ENCODE assay signal across 28 cellular contexts in genomic region chr4:146123231-146123630, GRCh38. TPM values are rescaled to one million over a fixed set of nuclear protein-coding genes. Genes with fewer than 3 reads are reported as not detected.
DNase-seq lines count a peak whose midpoint lies in the region; ATAC-seq and TF ChIP-seq lines count a peak whose summit lies in the region.
"Had no signal": no experiment of that assay in that cellular context is flagged by ENCODE, and none has a peak within 500 bp of the region (broad histone marks: within the 10 kb centered on the region; RNA-seq: fewer than 3 reads in every experiment).

No MANE protein-coding gene starts in this region.

- peak overlapping the region; percentile 52 for H2AFZ ChIP-seq in OCI-LY3 (ENCODE audit: low read depth, low read length)

- H3K4me3 Mint-ChIP-seq in HFFc6: no peak overlapping the region
- no peak overlapping the region for H3K4me3 Mint-ChIP-seq in Calu3 (ENCODE audit: low read depth, unreplicated experiment)
- H3K4me3 Mint-ChIP-seq: activated CD4-positive, alpha-beta T cell treated with anti-CD3 and anti-CD28 coated beads, Interleukin-2, amount 10 ng/mL, durations not matched to agents 7 days and 5 days; endodermal cell; naive thymus-derived CD4-positive, alpha-beta T cell had no signal

- H3K27me3 Mint-ChIP-seq in HFFc6 (ENCODE audit: insufficient read depth) (peaks cover 7% of the 10 kb centered on the region), Calu3 (ENCODE audit: unreplicated experiment) (no peaks in the 10 kb centered on the region)

- no peak overlapping the region for H3K27ac ChIP-seq in OCI-LY3 (ENCODE audit: low read length)
- H3K27ac ChIP-seq: A549, ascending aorta, esophagus muscularis mucosa, gastroesophageal sphincter, KMS-11, skin epidermis, upper lobe of left lung, VCaP had no signal

- H3K36me3 Mint-ChIP-seq in HFFc6 (ENCODE audit: low read depth) (no peaks in the 10 kb centered on the region), Calu3 (ENCODE audit: insufficient read depth, unreplicated experiment) (no peaks in the 10 kb centered on the region)
- H3K36me3 Mint-ChIP-seq: activated naive CD4-positive, alpha-beta T cell treated with anti-CD3 and anti-CD28 coated beads, Interleukin-2, amount 50 U/mL, for 72 hours had no signal

- peaks cover 11% of the 10 kb centered on the region; the same call in 1 of the 2 replicates for H3K27me3 ChIP-seq in OCI-LY3 (ENCODE audit: low read depth, low read length)
- H3K27me3 ChIP-seq: ascending aorta, esophagus muscularis mucosa, gastroesophageal sphincter, upper lobe of left lung had no signal

- ATAC-seq in GM18867 (IDR thresholded peaks at IDR 0.05; ENCODE audit: unreplicated experiment): peak; percentile 36
- ATAC-seq: A549; gastroesophageal sphincter; left ventricle myocardium superior; naive thymus-derived CD4-positive, alpha-beta T cell had no signal

- 0 out of 2 replicates have a peak overlapping the region, but pooled peaks have one; percentile 0 for H3K9ac ChIP-seq in OCI-LY3 (ENCODE audit: low read length)
- H3K9ac ChIP-seq: KMS-11 had no signal

- CTCF ChIA-PET in Calu3 (lab: Charles Lee): interaction anchor here (0.6 kb wide), 1 partner anchor 187 kb away, joined by 3 read pairs; no protein-coding TSS in a partner anchor

- no peak for TF ChIP-seq CTCF in HFFc6 (IDR thresholded peaks at IDR 0.05)
- no peak for TF ChIP-seq CTCF in OCI-LY3 (IDR thresholded peaks at IDR 0.05; ENCODE audit: low read depth, low read length)
- TF ChIP-seq CTCF in Calu3 (IDR thresholded peaks at IDR 0.05; ENCODE audit: unreplicated experiment): no peak

- H3K4me1 ChIP-seq in OCI-LY3 (ENCODE audit: low read length): peaks cover 22% of the 10 kb centered on the region
- H3K4me1 ChIP-seq: A549, ascending aorta, esophagus muscularis mucosa, gastroesophageal sphincter, upper lobe of left lung had no signal

- no TSS peak for BruUV-seq in Calu3 (replicated peaks; lab: Mats Ljungman, UMichigan)

- no peaks in the 10 kb centered on the region for H3K79me2 ChIP-seq in OCI-LY3 (ENCODE audit: low read length)

- no peaks in the 10 kb centered on the region for H4K20me1 ChIP-seq in OCI-LY3 (ENCODE audit: insufficient read depth, low read length)

- H3K27ac Mint-ChIP-seq in HFFc6 (no peak overlapping the region), Calu3 (ENCODE audit: unreplicated experiment) (no peak overlapping the region)
- H3K27ac Mint-ChIP-seq: activated CD4-positive, alpha-beta T cell treated with anti-CD3 and anti-CD28 coated beads, Interleukin-2, amount 10 ng/mL, durations not matched to agents 7 days and 5 days; activated naive CD4-positive, alpha-beta T cell treated with anti-CD3 and anti-CD28 coated beads, Interleukin-2, amount 50 U/mL, for 72 hours; endodermal cell; naive thymus-derived CD4-positive, alpha-beta T cell had no signal

- peak overlapping the region; percentile 51 for H3K4me2 ChIP-seq in OCI-LY3 (ENCODE audit: low read length)
- H3K4me2 ChIP-seq: A549, KMS-11 had no signal

- peak; percentile 33 for DNase-seq in EL
- DNase-seq in HFFc6: peak; percentile 8
- DNase-seq in stimulated activated naive CD4-positive, alpha-beta T cell treated with Interleukin-2 at 50 U/mL for 16 hours (lab: John Stamatoyannopoulos, UW): no peak
- DNase-seq in NCI-H748 treated with DMSO at 0.1 percent for 48 hours (lab: John Stamatoyannopoulos, UW): no peak
- DNase-seq in Calu3: no peak
- no peak for DNase-seq in stimulated activated CD4-positive, alpha-beta T cell treated with anti-CD3 and anti-CD28 coated beads, Interleukin-1b, Interleukin-23, amount 100 ng/mL, for 48 hours
- DNase-seq: activated CD4-positive, alpha-beta T cell treated with anti-CD3 and anti-CD28 coated beads, Interleukin-2, amount 10 ng/mL, durations not matched to agents 7 days and 5 days; DND-41; endodermal cell; islet precursor cell; left ventricle myocardium superior; naive thymus-derived CD4-positive, alpha-beta T cell; NCI-H2171; NCI-H524; occipital lobe; RPMI8226; substantia nigra; upper lobe of left lung had no signal

- no peaks in the 10 kb centered on the region for H3K36me3 ChIP-seq in OCI-LY3 (replicated peaks; ENCODE audit: low read depth, low read length)
- H3K36me3 ChIP-seq: ascending aorta, esophagus muscularis mucosa, gastroesophageal sphincter, upper lobe of left lung had no signal

- no peaks in the 10 kb centered on the region for H3K9me3 Mint-ChIP-seq in HFFc6
- H3K9me3 Mint-ChIP-seq in Calu3 (ENCODE audit: low read depth, unreplicated experiment): no peaks in the 10 kb centered on the region
- H3K9me3 Mint-ChIP-seq: activated CD4-positive, alpha-beta T cell treated with anti-CD3 and anti-CD28 coated beads, Interleukin-2, amount 10 ng/mL, durations not matched to agents 7 days and 5 days; endodermal cell had no signal

- no peaks in the 10 kb centered on the region for H3K9me3 ChIP-seq in OCI-LY3 (ENCODE audit: insufficient read depth, low read length)
- H3K9me3 ChIP-seq: A549, ascending aorta, esophagus muscularis mucosa, upper lobe of left lung had no signal

- intact Hi-C loops in Calu3 (cut with micrococcal nuclease; ENCODE audit: unreplicated experiment): no loop called here

- H3K4me1 Mint-ChIP-seq in HFFc6 (ENCODE audit: low read depth): peaks cover 8% of the 10 kb centered on the region; the same call in 1 of the 2 replicates
- H3K4me1 Mint-ChIP-seq in Calu3 (ENCODE audit: low read depth, unreplicated experiment): no peaks in the 10 kb centered on the region
- H3K4me1 Mint-ChIP-seq: activated CD4-positive, alpha-beta T cell treated with anti-CD3 and anti-CD28 coated beads, Interleukin-2, amount 10 ng/mL, durations not matched to agents 7 days and 5 days; endodermal cell; naive thymus-derived CD4-positive, alpha-beta T cell had no signal

- H3K4me3 ChIP-seq in OCI-LY3 (ENCODE audit: low read length): peak overlapping the region; percentile 15
- H3K4me3 ChIP-seq: A549, ascending aorta, esophagus muscularis mucosa, gastroesophageal sphincter, skin epidermis, upper lobe of left lung had no signal

RNA-seq across cellular contexts. Expression of gene LSM6, which starts 52.3 kb away (rescaled TPM):
- total RNA-seq in HFFc6 (2021; fragmentation: NEBNext Ultra II Directional; extraction: Animal tissue kit (Norgen Biotek cat#: 25700)): 10 to 100 TPM; 18.8 to 27.9 (median 21.7) TPM
- 30.7 and 37.1 TPM in 2 replicates for total RNA-seq in Calu3 (2022)

Comparison
In these comparisons a context has a peak if more than half of its experiments do, and no peak if none do; other contexts are left out.
1. DNase-seq: peak in EL (single experiment) and HFFc6 (single experiment); none in stimulated activated naive CD4-positive, alpha-beta T cell treated with Interleukin-2 at 50 U/mL for 16 hours (single experiment), NCI-H748 treated with DMSO at 0.1 percent for 48 hours (single experiment), Calu3 (single experiment) and stimulated activated CD4-positive, alpha-beta T cell treated with anti-CD3 and anti-CD28 coated beads, Interleukin-1b, Interleukin-23, amount 100 ng/mL, for 48 hours (single experiment).